ENCODE assay signal across 31 cellular contexts in genomic region chr14:89037065-89037464, GRCh38.
"Had no signal": no experiment of that assay in that cellular context is flagged by ENCODE, and none has a peak within 500 bp of the region (broad histone marks: within the 10 kb centered on the region; RNA-seq: fewer than 3 reads in every experiment).

No MANE protein-coding gene starts in this region.

- H3K36me3 ChIP-seq: neutrophil, pancreas, spleen, suprapubic skin, tibial artery, transverse colon, upper lobe of right lung, uterus had no signal

- H3K27ac ChIP-seq: neutrophil, pancreas, psoas muscle, spleen, suprapubic skin, testis, tibial artery, transverse colon, upper lobe of right lung, uterus had no signal

- DNase-seq: naive B cell; naive thymus-derived CD8-positive, alpha-beta T cell; nephron progenitor cell; nucleus accumbens; pancreas; psoas muscle; right cardiac atrium; spleen; stimulated activated CD4-positive, alpha-beta T cell treated with anti-CD3 and anti-CD28 coated beads, Interleukin-12 subunit alpha, Interleukin-12 subunit beta, amount 100 ng/mL, for 4 hours; stimulated activated CD4-positive, alpha-beta T cell treated with anti-CD3 and anti-CD28 coated beads, Interleukin-1b, Interleukin-23, amount 100 ng/mL, for 48 hours; stimulated activated CD4-positive, alpha-beta T cell treated with anti-CD3 and anti-CD28 coated beads, Interleukin-4, amount 100 ng/mL, for 1 hour; stimulated activated CD4-positive, alpha-beta T cell treated with anti-CD3 and anti-CD28 coated beads, Interleukin-4, amount 100 ng/mL, for 4 hours; stimulated activated CD8-positive, alpha-beta memory T cell treated with anti-CD3 and anti-CD28 coated beads, Interleukin-4, amount 100 ng/mL, for 48 hours; stimulated activated naive CD4-positive, alpha-beta T cell; stimulated activated naive CD8-positive, alpha-beta T cell treated with anti-CD3 and anti-CD28 coated beads, Interleukin-15, amount 100 ng/mL, for 72 hours; stimulated activated naive CD8-positive, alpha-beta T cell treated with anti-CD3 and anti-CD28 coated beads, Interleukin-15, Interleukin-2, amounts not matched to agents 100 U/mL and 50 U/mL, for 24 hours; substantia nigra; testis; tibial artery; transverse colon; upper lobe of right lung; uterus had no signal

- H3K27me3 ChIP-seq: pancreas, suprapubic skin, testis, transverse colon, upper lobe of right lung, uterus had no signal

- H3K4me1 ChIP-seq: testis had no signal

- ATAC-seq: naive thymus-derived CD8-positive, alpha-beta T cell; natural killer cell treated with Interleukin-12 subunit alpha and Interleukin-12 subunit beta and Interleukin-15 and Interleukin-18, amount 100 ng/mL, for 72 hours; pancreas; psoas muscle; right cardiac atrium; sciatic nerve; stimulated activated memory B cell treated with anti-CD40 and anti-IgM and Interleukin-4, amounts not matched to agents 10 μg/mL and 1 μg/mL and 100 μg/mL, for 72 hours; stimulated activated naive CD8-positive, alpha-beta T cell treated with anti-CD3 and anti-CD28 coated beads, Interleukin-15, amount 100 ng/mL, for 72 hours; stimulated activated naive CD8-positive, alpha-beta T cell treated with anti-CD3 and anti-CD28 coated beads, Interleukin-15, Interleukin-2, amounts not matched to agents 100 U/mL and 50 U/mL, for 24 hours; upper lobe of right lung had no signal

- H3K27ac Mint-ChIP-seq: natural killer cell treated with Interleukin-12 subunit alpha and Interleukin-12 subunit beta and Interleukin-15 and Interleukin-18, amount 100 ng/mL, for 72 hours; stimulated activated memory B cell treated with anti-CD40 and anti-IgM and Interleukin-4, amounts not matched to agents 10 μg/mL and 1 μg/mL and 100 μg/mL, for 72 hours; type B pancreatic cell had no signal

- H3K9me3 ChIP-seq: neutrophil, pancreas, psoas muscle, suprapubic skin, testis, tibial artery, transverse colon, upper lobe of right lung, uterus had no signal

- H3K4me3 ChIP-seq: pancreas, psoas muscle, skin epidermis, smooth muscle cell, spleen, suprapubic skin, testis, tibial artery, transverse colon, upper lobe of right lung, uterus had no signal

- FAIRE-seq: pancreas had no signal

- H3K4me3 Mint-ChIP-seq: naive thymus-derived CD8-positive, alpha-beta T cell; natural killer cell treated with Interleukin-12 subunit alpha and Interleukin-12 subunit beta and Interleukin-15 and Interleukin-18, amount 100 ng/mL, for 72 hours; nephron progenitor cell; neural crest cell; stimulated activated memory B cell treated with anti-CD40 and anti-IgM and Interleukin-4, amounts not matched to agents 10 μg/mL and 1 μg/mL and 100 μg/mL, for 72 hours; stimulated activated naive CD8-positive, alpha-beta T cell treated with anti-CD3 and anti-CD28 coated beads, Interleukin-15, amount 100 ng/mL, for 72 hours; type B pancreatic cell had no signal

- H3K4me2 ChIP-seq: smooth muscle cell had no signal

- H3K9me3 Mint-ChIP-seq: natural killer cell treated with Interleukin-12 subunit alpha and Interleukin-12 subunit beta and Interleukin-15 and Interleukin-18, amount 100 ng/mL, for 72 hours; neural crest cell; stimulated activated memory B cell treated with anti-CD40 and anti-IgM and Interleukin-4, amounts not matched to agents 10 μg/mL and 1 μg/mL and 100 μg/mL, for 72 hours; stimulated activated naive CD8-positive, alpha-beta T cell treated with anti-CD3 and anti-CD28 coated beads, Interleukin-15, amount 100 ng/mL, for 72 hours; type B pancreatic cell had no signal

- H3K36me3 Mint-ChIP-seq: naive thymus-derived CD8-positive, alpha-beta T cell; stimulated activated memory B cell treated with anti-CD40 and anti-IgM and Interleukin-4, amounts not matched to agents 10 μg/mL and 1 μg/mL and 100 μg/mL, for 72 hours; type B pancreatic cell had no signal
